ENCODE assay signal across 9 cellular contexts in the genomic region with DNA sequence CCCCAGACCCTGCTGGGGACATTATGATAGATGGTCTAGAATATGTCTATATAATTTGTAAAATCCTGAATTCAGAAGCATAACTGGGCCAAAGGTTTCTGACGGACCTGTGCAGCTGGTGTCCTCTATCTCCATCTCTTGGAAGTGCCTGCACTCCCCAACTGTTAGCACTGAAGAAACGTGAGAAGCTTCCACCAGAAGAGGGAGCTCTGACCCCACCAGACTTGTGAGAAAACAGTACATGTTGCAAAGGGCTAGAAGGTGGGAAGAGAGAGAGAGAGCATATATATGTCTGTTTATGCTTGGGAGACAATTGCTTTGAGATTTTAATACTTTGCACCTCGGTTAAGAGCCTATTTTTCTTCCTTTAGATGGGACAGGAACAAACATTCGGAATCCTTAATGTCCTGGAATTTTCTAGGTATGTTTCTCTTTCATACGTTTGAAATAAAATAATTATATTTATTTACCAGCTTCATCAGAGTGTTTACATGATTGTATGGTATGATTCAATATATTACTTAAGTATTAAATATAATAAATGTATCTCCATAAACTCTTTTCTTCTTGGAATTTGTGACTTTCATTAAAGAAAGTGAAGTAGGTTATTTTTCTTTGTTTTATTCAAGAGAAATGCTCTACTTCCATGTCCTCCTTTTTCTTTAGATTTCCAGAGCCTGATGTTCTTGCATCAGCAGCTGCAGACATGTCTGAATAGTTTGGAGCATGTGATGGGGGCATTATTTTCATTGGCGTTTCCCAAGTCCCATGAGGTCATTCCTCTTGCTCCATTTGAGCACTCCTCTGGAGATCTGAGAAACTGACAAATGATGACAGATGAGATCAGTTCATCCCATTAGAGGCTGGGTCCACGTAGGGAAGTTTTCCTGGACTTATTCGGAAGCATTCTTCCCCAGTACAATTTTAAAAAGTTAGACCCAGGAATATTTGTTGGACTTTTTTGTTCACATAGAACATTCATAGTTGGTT.
DNase-seq lines count a peak whose midpoint lies in the region; ATAC-seq and TF ChIP-seq lines count a peak whose summit lies in the region.
"Had no signal": no experiment of that assay in that cellular context is flagged by ENCODE, and none has a peak within 500 bp of the region (broad histone marks: within the 10 kb centered on the region; RNA-seq: fewer than 3 reads in every experiment).

No MANE protein-coding gene starts in this region.

- H3K9me3 ChIP-seq in cardiac muscle cell (ENCODE audit: low read depth), result no peaks in the 10 kb centered on the region

- H3K27ac ChIP-seq in cardiac muscle cell, result no peak overlapping the region

- peak; percentile 60 for ATAC-seq in activated naive CD8-positive, alpha-beta T cell treated with anti-CD3 and anti-CD28 coated beads, Interleukin-2, amount 10 ng/mL, durations not matched to agents 7 days and 5 days (ENCODE audit: low read depth)
- no peak for ATAC-seq in HG03439 (IDR thresholded peaks at IDR 0.05; ENCODE audit: unreplicated experiment)

- H3K27me3 ChIP-seq in H7 (ENCODE audit: control insufficient read depth, insufficient read depth, low read length) (no peaks in the 10 kb centered on the region), cardiac muscle cell (no peaks in the 10 kb centered on the region)

- no peaks in the 10 kb centered on the region for H3K36me3 Mint-ChIP-seq in activated naive CD8-positive, alpha-beta T cell treated with anti-CD3 and anti-CD28 coated beads, Interleukin-2, amount 10 ng/mL, durations not matched to agents 7 days and 5 days
- H3K36me3 Mint-ChIP-seq: activated naive CD8-positive, alpha-beta T cell had no signal

- no peaks in the 10 kb centered on the region for H3K9me3 Mint-ChIP-seq in activated naive CD8-positive, alpha-beta T cell treated with anti-CD3 and anti-CD28 coated beads, Interleukin-2, amount 10 ng/mL, durations not matched to agents 7 days and 5 days

- TF ChIP-seq CTCF in cardiac muscle cell (IDR thresholded peaks at IDR 0.05; ENCODE audit: low read depth, low read length), result peak; percentile 89

- H3K4me1 ChIP-seq in cardiac muscle cell (ENCODE audit: low read depth), result no peaks in the 10 kb centered on the region

- H3K27ac Mint-ChIP-seq in activated naive CD8-positive, alpha-beta T cell treated with anti-CD3 and anti-CD28 coated beads, Interleukin-2, amount 10 ng/mL, durations not matched to agents 7 days and 5 days, result no peak overlapping the region
- H3K27ac Mint-ChIP-seq: activated naive CD8-positive, alpha-beta T cell had no signal

- peaks cover 22% of the 10 kb centered on the region for H3K27me3 Mint-ChIP-seq in activated naive CD8-positive, alpha-beta T cell treated with anti-CD3 and anti-CD28 coated beads, Interleukin-2, amount 10 ng/mL, durations not matched to agents 7 days and 5 days

- DNase-seq in DMS 273 (lab: John Stamatoyannopoulos, UW; ENCODE audit: unreplicated experiment), result peak; percentile 94
- DNase-seq in H7, result peak; percentile 61
- peak; percentile 52 for DNase-seq in NCI-H1436 (lab: John Stamatoyannopoulos, UW)
- DNase-seq in SKM-1 treated with dmso at 0.1 percent for 144 hours (lab: John Stamatoyannopoulos, UW; ENCODE audit: unreplicated experiment), result peak; percentile 85
- DNase-seq in activated naive CD8-positive, alpha-beta T cell treated with anti-CD3 and anti-CD28 coated beads, Interleukin-2, amount 10 ng/mL, durations not matched to agents 7 days and 5 days, result peak; percentile 49
- peak; percentile 90 for DNase-seq in cardiac muscle cell (ENCODE audit: low read depth in 1 of 2, low spot score in 1 of 2)
- peak; percentile 90 for DNase-seq in putamen (ENCODE audit: low spot score)

- POLR2A ChIA-PET in activated naive CD8-positive, alpha-beta T cell treated with anti-CD3 and anti-CD28 coated beads, Interleukin-2, amount 10 ng/mL, durations not matched to agents 7 days and 5 days (lab: Charles Lee), result no interaction called here

- peaks cover 4% of the 10 kb centered on the region for H3K4me1 Mint-ChIP-seq in activated naive CD8-positive, alpha-beta T cell treated with anti-CD3 and anti-CD28 coated beads, Interleukin-2, amount 10 ng/mL, durations not matched to agents 7 days and 5 days

- no peaks in the 10 kb centered on the region for H3K36me3 ChIP-seq in H7 (replicated peaks; ENCODE audit: control insufficient read depth, insufficient read depth, low read length)
- no peaks in the 10 kb centered on the region for H3K36me3 ChIP-seq in cardiac muscle cell

- H3K4me3 ChIP-seq in H7 (ENCODE audit: insufficient read depth, low read depth, low read length) (no peak overlapping the region), cardiac muscle cell (no peak overlapping the region)

- no peak overlapping the region for H3K4me3 Mint-ChIP-seq in activated naive CD8-positive, alpha-beta T cell treated with anti-CD3 and anti-CD28 coated beads, Interleukin-2, amount 10 ng/mL, durations not matched to agents 7 days and 5 days
- H3K4me3 Mint-ChIP-seq: activated naive CD8-positive, alpha-beta T cell had no signal
